ENCODE assay signal across 8 cellular contexts in the genomic region with DNA sequence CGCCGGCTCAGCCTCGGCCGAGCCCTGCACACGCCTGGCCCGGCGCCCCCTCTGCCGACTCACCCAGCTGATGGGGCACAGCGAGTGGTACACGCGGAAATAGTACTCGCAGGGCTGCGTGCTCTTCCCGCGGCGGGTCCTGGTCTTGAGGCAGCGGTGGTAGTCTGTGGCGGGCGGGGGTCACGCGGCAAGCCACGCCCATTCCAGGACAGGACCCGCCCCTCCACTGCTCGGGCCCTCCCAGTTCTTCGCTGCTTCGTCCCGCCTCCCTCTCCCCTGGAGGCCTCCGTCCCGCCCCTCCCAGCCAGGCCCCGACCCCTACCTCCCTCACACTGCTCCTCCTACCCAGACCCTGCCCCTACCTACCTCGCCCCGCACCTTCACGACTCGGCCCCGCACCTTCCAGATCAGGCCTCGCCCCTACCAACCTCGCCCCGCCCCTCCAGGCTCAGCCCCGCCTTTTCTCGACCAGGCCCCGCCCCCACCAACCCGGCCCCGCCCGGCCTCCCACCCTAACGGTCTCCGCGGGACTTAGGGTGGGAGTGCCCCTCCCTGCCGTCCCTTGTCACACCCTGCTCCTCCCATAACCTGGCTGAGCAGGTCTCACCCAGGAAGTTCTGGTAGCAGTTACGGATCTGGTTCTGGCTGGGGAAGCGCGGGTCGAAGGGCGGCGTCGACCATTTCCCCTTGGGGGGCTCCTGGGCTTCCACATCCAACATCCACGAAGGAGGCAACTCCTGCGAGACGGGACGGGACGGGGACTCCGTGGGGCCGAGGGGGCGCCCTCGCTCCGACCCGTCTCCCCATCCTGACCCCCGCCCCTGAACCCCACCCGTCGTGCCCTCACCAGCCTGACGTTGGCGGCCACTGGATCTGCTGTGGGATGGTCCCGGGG. TPM values are rescaled to one million over a fixed set of nuclear protein-coding genes. Genes with fewer than 3 reads are reported as not detected.
DNase-seq lines count a peak whose midpoint lies in the region; ATAC-seq and TF ChIP-seq lines count a peak whose summit lies in the region.

No MANE protein-coding gene starts in this region.

- peaks cover 60% of the 10 kb centered on the region for H3K27me3 Mint-ChIP-seq in CD4-positive, CD25-positive, alpha-beta regulatory T cell
- H3K27me3 Mint-ChIP-seq in T-helper 2 cell treated with Interferon-gamma antibody and Interleukin-4, amounts not matched to agents 5 μg/mL and 100 μg/mL, for 36 hours (ENCODE audit: low read depth), result peaks cover 51% of the 10 kb centered on the region

- H3K4me1 Mint-ChIP-seq in CD4-positive, CD25-positive, alpha-beta regulatory T cell, result peaks cover 0 to 29% (median 13%) of the 10 kb centered on the region in 4 donors
- H3K4me1 Mint-ChIP-seq in T-helper 2 cell treated with Interferon-gamma antibody and Interleukin-4, amounts not matched to agents 5 μg/mL and 100 μg/mL, for 36 hours (ENCODE audit: low read depth), result peaks cover 17% of the 10 kb centered on the region

- H3K27me3 ChIP-seq in CD4-positive, CD25-positive, alpha-beta regulatory T cell (ENCODE audit: control insufficient read depth, insufficient read depth, low read length), result peaks cover 18% of the 10 kb centered on the region
- H3K27me3 ChIP-seq in HUES64 (ENCODE audit: insufficient read depth, low read length) (peaks cover 50% of the 10 kb centered on the region), skeletal muscle satellite cell (ENCODE audit: control insufficient read depth, insufficient read depth, low read length) (peaks cover 65% of the 10 kb centered on the region)

- H3K4me1 ChIP-seq in CD4-positive, CD25-positive, alpha-beta regulatory T cell (ENCODE audit: control insufficient read depth, insufficient read depth, low read length, poor library complexity, severe bottlenecking), result peaks cover 20% of the 10 kb centered on the region
- H3K4me1 ChIP-seq in HUES64 (ENCODE audit: insufficient read depth, low read length) (0 out of 2 replicates have a peak, but pooled peaks cover 11% of the 10 kb centered on the region), skeletal muscle satellite cell (ENCODE audit: control insufficient read depth, insufficient read depth, low read length) (peaks cover 5% of the 10 kb centered on the region)

- no peak overlapping the region for H3K27ac Mint-ChIP-seq in CD4-positive, CD25-positive, alpha-beta regulatory T cell
- no peak overlapping the region for H3K27ac Mint-ChIP-seq in T-helper 2 cell treated with Interferon-gamma antibody and Interleukin-4, amounts not matched to agents 5 μg/mL and 100 μg/mL, for 36 hours

- TF ChIP-seq CTCF in astrocyte of the cerebellum (IDR thresholded peaks at IDR 0.05; ENCODE audit: low read depth, low read length, missing control alignments), result no peak

- no peaks in the 10 kb centered on the region for H3K36me3 Mint-ChIP-seq in CD4-positive, CD25-positive, alpha-beta regulatory T cell
- H3K36me3 Mint-ChIP-seq in T-helper 2 cell treated with Interferon-gamma antibody and Interleukin-4, amounts not matched to agents 5 μg/mL and 100 μg/mL, for 36 hours (ENCODE audit: low read depth), result peaks cover 2% of the 10 kb centered on the region

- WGBS in HUES64, result 2% methylated on average over 72 of the region's 72 CpGs

- peak; percentile 49 to 66 (median 64) for DNase-seq in CD4-positive, CD25-positive, alpha-beta regulatory T cell
- peak; percentile 36 for DNase-seq in T-helper 2 cell treated with Interferon-gamma antibody and Interleukin-4, amounts not matched to agents 5 μg/mL and 100 μg/mL, for 36 hours (ENCODE audit: low spot score)
- no peak for DNase-seq in astrocyte of the cerebellum (ENCODE audit: low read depth)
- peak; percentile 74 for DNase-seq in hepatic stellate cell (ENCODE audit: low spot score)

- peak; percentile 70 to 81 for ATAC-seq in CD4-positive, CD25-positive, alpha-beta regulatory T cell (ENCODE audit: low read depth in 2 of 2)
- ATAC-seq in GM18870 (IDR thresholded peaks at IDR 0.05; ENCODE audit: unreplicated experiment), result no peak
- no peak for ATAC-seq in HG03095 (IDR thresholded peaks at IDR 0.05; ENCODE audit: unreplicated experiment)

- no peak overlapping the region for H3K4me3 ChIP-seq in CD4-positive, CD25-positive, alpha-beta regulatory T cell (ENCODE audit: low read depth, low read length)
- H3K4me3 ChIP-seq in HUES64 (ENCODE audit: low read length) (peak overlapping the region; percentile 64), astrocyte of the cerebellum (ENCODE audit: low read depth, low read length) (peak overlapping the region; percentile 43), skeletal muscle satellite cell (ENCODE audit: low read length) (peak overlapping the region; percentile 68)

- H3K9me3 Mint-ChIP-seq in CD4-positive, CD25-positive, alpha-beta regulatory T cell, result peaks cover 0 to 3% (median 0%) of the 10 kb centered on the region in 7 donors
- no peaks in the 10 kb centered on the region for H3K9me3 Mint-ChIP-seq in T-helper 2 cell treated with Interferon-gamma antibody and Interleukin-4, amounts not matched to agents 5 μg/mL and 100 μg/mL, for 36 hours

- H3K9ac ChIP-seq in HUES64 (ENCODE audit: low read depth, low read length) (peak overlapping the region; percentile 1; the same call in 1 of the 2 replicates), skeletal muscle satellite cell (ENCODE audit: low read depth, low read length) (peak overlapping the region; percentile 45)

- H3K27ac ChIP-seq in CD4-positive, CD25-positive, alpha-beta regulatory T cell (ENCODE audit: insufficient read depth, low read length, poor library complexity, severe bottlenecking), result no peak overlapping the region
- H3K27ac ChIP-seq in HUES64 (ENCODE audit: low read depth, low read length), result no peak overlapping the region

- in situ Hi-C loops in astrocyte of the cerebellum (cut with HindIII; ENCODE audit: low sequenced_read_pairs), result loop anchor here (5.0 to 10.0 kb wide), 3 partner anchors 38 to 251 kb away; a partner anchor contains a TSS

- H3K4me3 Mint-ChIP-seq in CD4-positive, CD25-positive, alpha-beta regulatory T cell, result peak overlapping the region; percentile 58 to 73 (median 72)
- H3K4me3 Mint-ChIP-seq in T-helper 2 cell treated with Interferon-gamma antibody and Interleukin-4, amounts not matched to agents 5 μg/mL and 100 μg/mL, for 36 hours, result peak overlapping the region; percentile 73

- H3K36me3 ChIP-seq in CD4-positive, CD25-positive, alpha-beta regulatory T cell (ENCODE audit: control insufficient read depth, insufficient read depth, low read length), result no peaks in the 10 kb centered on the region
- H3K36me3 ChIP-seq in HUES64 (ENCODE audit: insufficient read depth, low read length), result no peaks in the 10 kb centered on the region
- no peaks in the 10 kb centered on the region for H3K36me3 ChIP-seq in skeletal muscle satellite cell (ENCODE audit: insufficient read depth, low read length)

- H3K4me2 ChIP-seq in skeletal muscle satellite cell (ENCODE audit: low read length), result peak overlapping the region; percentile 89

- H3K9me3 ChIP-seq in CD4-positive, CD25-positive, alpha-beta regulatory T cell (ENCODE audit: control insufficient read depth in 2 of 2, low read length in 2 of 2), result no peaks in the 10 kb centered on the region
- no peaks in the 10 kb centered on the region for H3K9me3 ChIP-seq in HUES64 (ENCODE audit: insufficient read depth, low read depth, low read length)
- no peaks in the 10 kb centered on the region for H3K9me3 ChIP-seq in skeletal muscle satellite cell (replicated peaks; ENCODE audit: low read length)

RNA-seq across cellular contexts. Expression of a gene that starts 0.5 kb away (rescaled TPM):
- total RNA-seq in CD4-positive, CD25-positive, alpha-beta regulatory T cell, result 0.57 TPM
- not detected for polyA plus RNA-seq in CD4-positive, CD25-positive, alpha-beta regulatory T cell
- 0.90 TPM for polyA plus RNA-seq in HUES64 (2013, experiment 1 of 2)
- 1.4 TPM for polyA plus RNA-seq in HUES64 (2013, experiment 2 of 2)
- total RNA-seq in skeletal muscle satellite cell (2012; rRNA removed), result not detected in 2 replicates

RNA-seq across cellular contexts. Expression of a gene that starts 9.0 kb away (rescaled TPM):
- not detected for total RNA-seq in CD4-positive, CD25-positive, alpha-beta regulatory T cell
- not detected for polyA plus RNA-seq in CD4-positive, CD25-positive, alpha-beta regulatory T cell
- not detected for polyA plus RNA-seq in HUES64 (2013, experiment 1 of 2)
- not detected for polyA plus RNA-seq in HUES64 (2013, experiment 2 of 2)
- total RNA-seq in skeletal muscle satellite cell (2012; rRNA removed), result under 0.01 TPM in 1 of 2 replicates, not detected in the other

RNA-seq across cellular contexts. Expression of a gene that starts 14.4 kb away (rescaled TPM):
- total RNA-seq in CD4-positive, CD25-positive, alpha-beta regulatory T cell, result 69.6 TPM
- 1 to 10 TPM in 3 of 4 donors, under 1 TPM in 1; 0.98 to 1.6 (median 1.2) TPM for polyA plus RNA-seq in CD4-positive, CD25-positive, alpha-beta regulatory T cell
- polyA plus RNA-seq in HUES64 (2013, experiment 1 of 2), result 13.4 TPM
- polyA plus RNA-seq in HUES64 (2013, experiment 2 of 2), result 15.2 TPM
- total RNA-seq in skeletal muscle satellite cell (2012; rRNA removed), result 3.3 and 3.8 TPM in 2 replicates

RNA-seq across cellular contexts. Expression of a gene that starts 16.2 kb away (rescaled TPM):
- total RNA-seq in CD4-positive, CD25-positive, alpha-beta regulatory T cell, result not detected
- polyA plus RNA-seq in CD4-positive, CD25-positive, alpha-beta regulatory T cell, result not detected
- 0.65 TPM for polyA plus RNA-seq in HUES64 (2013, experiment 1 of 2)
- polyA plus RNA-seq in HUES64 (2013, experiment 2 of 2), result 1.1 TPM
- total RNA-seq in skeletal muscle satellite cell (2012; rRNA removed), result 1.0 and 6.8 TPM in 2 replicates

RNA-seq across cellular contexts. Expression of a gene that starts 22.6 kb away (rescaled TPM):
- not detected for total RNA-seq in CD4-positive, CD25-positive, alpha-beta regulatory T cell
- polyA plus RNA-seq in CD4-positive, CD25-positive, alpha-beta regulatory T cell, result not detected
- polyA plus RNA-seq in HUES64 (2013, experiment 1 of 2), result 0.55 TPM
- polyA plus RNA-seq in HUES64 (2013, experiment 2 of 2), result 1.2 TPM
- not detected in 2 replicates for total RNA-seq in skeletal muscle satellite cell (2012; rRNA removed)

Comparison
In these comparisons a context has a peak if more than half of its experiments do, and no peak if none do; other contexts are left out.
1. ATAC-seq: peak in CD4-positive, CD25-positive, alpha-beta regulatory T cell (2 of 2); none in GM18870 (single experiment) and HG03095 (single experiment).